1 cellular context compared by ENCODE assay signal in the genomic region with DNA sequence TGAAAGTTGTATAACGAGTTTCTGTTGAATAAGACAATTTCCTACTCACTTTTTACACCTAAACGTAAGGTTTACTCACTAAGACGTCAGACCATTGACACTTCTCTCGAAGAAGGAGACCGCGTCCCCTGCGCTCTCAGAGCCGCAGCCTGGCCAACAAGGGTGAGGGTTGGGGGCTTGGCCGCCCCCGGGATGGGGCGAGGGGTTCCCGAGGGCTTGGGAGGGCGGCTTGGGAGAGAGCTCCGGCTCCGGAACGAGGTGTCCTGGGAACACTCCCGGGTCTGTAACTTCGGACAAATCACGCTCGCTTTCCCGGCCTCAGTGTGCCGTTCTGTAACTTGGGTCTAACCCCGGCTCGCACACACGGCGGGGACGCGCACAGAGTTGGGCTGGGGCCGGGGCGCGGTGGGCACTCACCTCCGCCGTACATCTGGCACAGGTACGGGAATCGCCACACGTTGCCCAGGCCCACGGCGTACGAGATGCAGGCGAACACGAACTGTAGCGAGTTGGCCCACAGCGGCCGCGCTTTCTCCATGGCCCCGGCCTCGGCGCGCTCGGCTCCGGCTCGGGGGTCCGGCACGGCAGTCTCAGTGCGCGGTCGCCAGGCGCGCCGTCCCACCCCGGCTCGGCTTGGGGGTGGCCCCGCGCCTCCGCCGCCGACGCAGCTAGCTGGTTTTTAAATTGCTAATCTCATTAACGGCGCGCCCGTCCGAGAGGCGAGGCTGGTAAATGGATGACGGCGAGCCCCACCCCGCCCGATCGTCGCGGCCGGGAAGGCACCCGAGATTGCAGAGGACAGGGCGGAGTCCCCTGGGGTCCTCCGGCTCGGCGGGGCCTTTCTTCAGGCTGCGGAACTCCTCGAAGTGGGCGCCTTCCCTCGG.
TF ChIP-seq lines count a peak whose summit lies in the region.

A gene with protein sequence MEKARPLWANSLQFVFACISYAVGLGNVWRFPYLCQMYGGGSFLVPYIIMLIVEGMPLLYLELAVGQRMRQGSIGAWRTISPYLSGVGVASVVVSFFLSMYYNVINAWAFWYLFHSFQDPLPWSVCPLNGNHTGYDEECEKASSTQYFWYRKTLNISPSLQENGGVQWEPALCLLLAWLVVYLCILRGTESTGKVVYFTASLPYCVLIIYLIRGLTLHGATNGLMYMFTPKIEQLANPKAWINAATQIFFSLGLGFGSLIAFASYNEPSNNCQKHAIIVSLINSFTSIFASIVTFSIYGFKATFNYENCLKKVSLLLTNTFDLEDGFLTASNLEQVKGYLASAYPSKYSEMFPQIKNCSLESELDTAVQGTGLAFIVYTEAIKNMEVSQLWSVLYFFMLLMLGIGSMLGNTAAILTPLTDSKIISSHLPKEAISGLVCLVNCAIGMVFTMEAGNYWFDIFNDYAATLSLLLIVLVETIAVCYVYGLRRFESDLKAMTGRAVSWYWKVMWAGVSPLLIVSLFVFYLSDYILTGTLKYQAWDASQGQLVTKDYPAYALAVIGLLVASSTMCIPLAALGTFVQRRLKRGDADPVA (minus strand): TSS at position 655 of the 884 bp plus-strand sequence. CDS start 117 bp downstream, at position 538.

TF ChIP-seq in WTC11, 78 proteins besides CTCF, POLR2A, EP300 and RAD21 (continued from another document and continues in another):
- TF ChIP-seq, protein P1, sequence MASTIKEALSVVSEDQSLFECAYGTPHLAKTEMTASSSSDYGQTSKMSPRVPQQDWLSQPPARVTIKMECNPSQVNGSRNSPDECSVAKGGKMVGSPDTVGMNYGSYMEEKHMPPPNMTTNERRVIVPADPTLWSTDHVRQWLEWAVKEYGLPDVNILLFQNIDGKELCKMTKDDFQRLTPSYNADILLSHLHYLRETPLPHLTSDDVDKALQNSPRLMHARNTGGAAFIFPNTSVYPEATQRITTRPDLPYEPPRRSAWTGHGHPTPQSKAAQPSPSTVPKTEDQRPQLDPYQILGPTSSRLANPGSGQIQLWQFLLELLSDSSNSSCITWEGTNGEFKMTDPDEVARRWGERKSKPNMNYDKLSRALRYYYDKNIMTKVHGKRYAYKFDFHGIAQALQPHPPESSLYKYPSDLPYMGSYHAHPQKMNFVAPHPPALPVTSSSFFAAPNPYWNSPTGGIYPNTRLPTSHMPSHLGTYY (CRISPR knock-in tag; IDR thresholded peaks at IDR 0.05), result no peak
- TF ChIP-seq TEAD4 (CRISPR knock-in tag; IDR thresholded peaks at IDR 0.05) (no peak), GRHL2 (CRISPR knock-in tag; IDR thresholded peaks at IDR 0.05; ENCODE audit: insufficient replicate concordance, severe bottlenecking) (no peak), CBFB (CRISPR knock-in tag; IDR thresholded peaks at IDR 0.05; ENCODE audit: low read depth) (0 out of 2 replicates have a peak, but pooled peaks have one; percentile 72), TEAD1 (CRISPR knock-in tag; IDR thresholded peaks at IDR 0.05) (peak; percentile 61; the same call in 1 of the 2 replicates), ZBTB21 (CRISPR knock-in tag; IDR thresholded peaks at IDR 0.05; ENCODE audit: borderline replicate concordance) (no peak), RORB (CRISPR knock-in tag; IDR thresholded peaks at IDR 0.05) (no peak), NFE2L1 (CRISPR knock-in tag; IDR thresholded peaks at IDR 0.05) (no peak), FOXJ3 (CRISPR knock-in tag; IDR thresholded peaks at IDR 0.05; ENCODE audit: borderline replicate concordance) (no peak), HMGA2 (CRISPR knock-in tag; IDR thresholded peaks at IDR 0.05) (no peak), JUN (CRISPR knock-in tag; IDR thresholded peaks at IDR 0.05) (no peak), MXD4 (CRISPR knock-in tag; IDR thresholded peaks at IDR 0.05; ENCODE audit: borderline replicate concordance) (no peak), SP1 (CRISPR knock-in tag; conservative IDR thresholded peaks at IDR 0.05) (no peak), OVOL2 (CRISPR knock-in tag; IDR thresholded peaks at IDR 0.05; ENCODE audit: borderline replicate concordance) (no peak), ZNF416 (CRISPR knock-in tag; IDR thresholded peaks at IDR 0.05) (no peak)
- TF ChIP-seq, protein P2, sequence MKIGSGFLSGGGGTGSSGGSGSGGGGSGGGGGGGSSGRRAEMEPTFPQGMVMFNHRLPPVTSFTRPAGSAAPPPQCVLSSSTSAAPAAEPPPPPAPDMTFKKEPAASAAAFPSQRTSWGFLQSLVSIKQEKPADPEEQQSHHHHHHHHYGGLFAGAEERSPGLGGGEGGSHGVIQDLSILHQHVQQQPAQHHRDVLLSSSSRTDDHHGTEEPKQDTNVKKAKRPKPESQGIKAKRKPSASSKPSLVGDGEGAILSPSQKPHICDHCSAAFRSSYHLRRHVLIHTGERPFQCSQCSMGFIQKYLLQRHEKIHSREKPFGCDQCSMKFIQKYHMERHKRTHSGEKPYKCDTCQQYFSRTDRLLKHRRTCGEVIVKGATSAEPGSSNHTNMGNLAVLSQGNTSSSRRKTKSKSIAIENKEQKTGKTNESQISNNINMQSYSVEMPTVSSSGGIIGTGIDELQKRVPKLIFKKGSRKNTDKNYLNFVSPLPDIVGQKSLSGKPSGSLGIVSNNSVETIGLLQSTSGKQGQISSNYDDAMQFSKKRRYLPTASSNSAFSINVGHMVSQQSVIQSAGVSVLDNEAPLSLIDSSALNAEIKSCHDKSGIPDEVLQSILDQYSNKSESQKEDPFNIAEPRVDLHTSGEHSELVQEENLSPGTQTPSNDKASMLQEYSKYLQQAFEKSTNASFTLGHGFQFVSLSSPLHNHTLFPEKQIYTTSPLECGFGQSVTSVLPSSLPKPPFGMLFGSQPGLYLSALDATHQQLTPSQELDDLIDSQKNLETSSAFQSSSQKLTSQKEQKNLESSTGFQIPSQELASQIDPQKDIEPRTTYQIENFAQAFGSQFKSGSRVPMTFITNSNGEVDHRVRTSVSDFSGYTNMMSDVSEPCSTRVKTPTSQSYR (CRISPR knock-in tag; IDR thresholded peaks at IDR 0.05), result no peak
- TF ChIP-seq, protein P3, sequence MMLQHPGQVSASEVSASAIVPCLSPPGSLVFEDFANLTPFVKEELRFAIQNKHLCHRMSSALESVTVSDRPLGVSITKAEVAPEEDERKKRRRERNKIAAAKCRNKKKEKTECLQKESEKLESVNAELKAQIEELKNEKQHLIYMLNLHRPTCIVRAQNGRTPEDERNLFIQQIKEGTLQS (CRISPR knock-in tag; conservative IDR thresholded peaks at IDR 0.05), result no peak
- TF ChIP-seq, protein P4, sequence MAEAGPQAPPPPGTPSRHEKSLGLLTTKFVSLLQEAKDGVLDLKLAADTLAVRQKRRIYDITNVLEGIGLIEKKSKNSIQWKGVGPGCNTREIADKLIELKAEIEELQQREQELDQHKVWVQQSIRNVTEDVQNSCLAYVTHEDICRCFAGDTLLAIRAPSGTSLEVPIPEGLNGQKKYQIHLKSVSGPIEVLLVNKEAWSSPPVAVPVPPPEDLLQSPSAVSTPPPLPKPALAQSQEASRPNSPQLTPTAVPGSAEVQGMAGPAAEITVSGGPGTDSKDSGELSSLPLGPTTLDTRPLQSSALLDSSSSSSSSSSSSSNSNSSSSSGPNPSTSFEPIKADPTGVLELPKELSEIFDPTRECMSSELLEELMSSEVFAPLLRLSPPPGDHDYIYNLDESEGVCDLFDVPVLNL (CRISPR knock-in tag; IDR thresholded peaks at IDR 0.05; ENCODE audit: borderline replicate concordance, low read depth), result no peak
- TF ChIP-seq, protein P5, sequence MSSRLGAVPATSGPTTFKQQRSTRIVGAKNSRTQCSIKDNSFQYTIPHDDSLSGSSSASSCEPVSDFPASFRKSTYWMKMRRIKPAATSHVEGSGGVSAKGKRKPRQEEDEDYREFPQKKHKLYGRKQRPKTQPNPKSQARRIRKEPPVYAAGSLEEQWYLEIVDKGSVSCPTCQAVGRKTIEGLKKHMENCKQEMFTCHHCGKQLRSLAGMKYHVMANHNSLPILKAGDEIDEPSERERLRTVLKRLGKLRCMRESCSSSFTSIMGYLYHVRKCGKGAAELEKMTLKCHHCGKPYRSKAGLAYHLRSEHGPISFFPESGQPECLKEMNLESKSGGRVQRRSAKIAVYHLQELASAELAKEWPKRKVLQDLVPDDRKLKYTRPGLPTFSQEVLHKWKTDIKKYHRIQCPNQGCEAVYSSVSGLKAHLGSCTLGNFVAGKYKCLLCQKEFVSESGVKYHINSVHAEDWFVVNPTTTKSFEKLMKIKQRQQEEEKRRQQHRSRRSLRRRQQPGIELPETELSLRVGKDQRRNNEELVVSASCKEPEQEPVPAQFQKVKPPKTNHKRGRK (CRISPR knock-in tag; IDR thresholded peaks at IDR 0.05; ENCODE audit: borderline replicate concordance), result no peak
- TF ChIP-seq, protein P6, sequence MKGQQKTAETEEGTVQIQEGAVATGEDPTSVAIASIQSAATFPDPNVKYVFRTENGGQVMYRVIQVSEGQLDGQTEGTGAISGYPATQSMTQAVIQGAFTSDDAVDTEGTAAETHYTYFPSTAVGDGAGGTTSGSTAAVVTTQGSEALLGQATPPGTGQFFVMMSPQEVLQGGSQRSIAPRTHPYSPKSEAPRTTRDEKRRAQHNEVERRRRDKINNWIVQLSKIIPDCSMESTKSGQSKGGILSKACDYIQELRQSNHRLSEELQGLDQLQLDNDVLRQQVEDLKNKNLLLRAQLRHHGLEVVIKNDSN (CRISPR knock-in tag; IDR thresholded peaks at IDR 0.05), result no peak
- TF ChIP-seq, protein P7, sequence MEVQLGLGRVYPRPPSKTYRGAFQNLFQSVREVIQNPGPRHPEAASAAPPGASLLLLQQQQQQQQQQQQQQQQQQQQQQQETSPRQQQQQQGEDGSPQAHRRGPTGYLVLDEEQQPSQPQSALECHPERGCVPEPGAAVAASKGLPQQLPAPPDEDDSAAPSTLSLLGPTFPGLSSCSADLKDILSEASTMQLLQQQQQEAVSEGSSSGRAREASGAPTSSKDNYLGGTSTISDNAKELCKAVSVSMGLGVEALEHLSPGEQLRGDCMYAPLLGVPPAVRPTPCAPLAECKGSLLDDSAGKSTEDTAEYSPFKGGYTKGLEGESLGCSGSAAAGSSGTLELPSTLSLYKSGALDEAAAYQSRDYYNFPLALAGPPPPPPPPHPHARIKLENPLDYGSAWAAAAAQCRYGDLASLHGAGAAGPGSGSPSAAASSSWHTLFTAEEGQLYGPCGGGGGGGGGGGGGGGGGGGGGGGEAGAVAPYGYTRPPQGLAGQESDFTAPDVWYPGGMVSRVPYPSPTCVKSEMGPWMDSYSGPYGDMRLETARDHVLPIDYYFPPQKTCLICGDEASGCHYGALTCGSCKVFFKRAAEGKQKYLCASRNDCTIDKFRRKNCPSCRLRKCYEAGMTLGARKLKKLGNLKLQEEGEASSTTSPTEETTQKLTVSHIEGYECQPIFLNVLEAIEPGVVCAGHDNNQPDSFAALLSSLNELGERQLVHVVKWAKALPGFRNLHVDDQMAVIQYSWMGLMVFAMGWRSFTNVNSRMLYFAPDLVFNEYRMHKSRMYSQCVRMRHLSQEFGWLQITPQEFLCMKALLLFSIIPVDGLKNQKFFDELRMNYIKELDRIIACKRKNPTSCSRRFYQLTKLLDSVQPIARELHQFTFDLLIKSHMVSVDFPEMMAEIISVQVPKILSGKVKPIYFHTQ (CRISPR knock-in tag; IDR thresholded peaks at IDR 0.05), result no peak
- TF ChIP-seq, protein P8, sequence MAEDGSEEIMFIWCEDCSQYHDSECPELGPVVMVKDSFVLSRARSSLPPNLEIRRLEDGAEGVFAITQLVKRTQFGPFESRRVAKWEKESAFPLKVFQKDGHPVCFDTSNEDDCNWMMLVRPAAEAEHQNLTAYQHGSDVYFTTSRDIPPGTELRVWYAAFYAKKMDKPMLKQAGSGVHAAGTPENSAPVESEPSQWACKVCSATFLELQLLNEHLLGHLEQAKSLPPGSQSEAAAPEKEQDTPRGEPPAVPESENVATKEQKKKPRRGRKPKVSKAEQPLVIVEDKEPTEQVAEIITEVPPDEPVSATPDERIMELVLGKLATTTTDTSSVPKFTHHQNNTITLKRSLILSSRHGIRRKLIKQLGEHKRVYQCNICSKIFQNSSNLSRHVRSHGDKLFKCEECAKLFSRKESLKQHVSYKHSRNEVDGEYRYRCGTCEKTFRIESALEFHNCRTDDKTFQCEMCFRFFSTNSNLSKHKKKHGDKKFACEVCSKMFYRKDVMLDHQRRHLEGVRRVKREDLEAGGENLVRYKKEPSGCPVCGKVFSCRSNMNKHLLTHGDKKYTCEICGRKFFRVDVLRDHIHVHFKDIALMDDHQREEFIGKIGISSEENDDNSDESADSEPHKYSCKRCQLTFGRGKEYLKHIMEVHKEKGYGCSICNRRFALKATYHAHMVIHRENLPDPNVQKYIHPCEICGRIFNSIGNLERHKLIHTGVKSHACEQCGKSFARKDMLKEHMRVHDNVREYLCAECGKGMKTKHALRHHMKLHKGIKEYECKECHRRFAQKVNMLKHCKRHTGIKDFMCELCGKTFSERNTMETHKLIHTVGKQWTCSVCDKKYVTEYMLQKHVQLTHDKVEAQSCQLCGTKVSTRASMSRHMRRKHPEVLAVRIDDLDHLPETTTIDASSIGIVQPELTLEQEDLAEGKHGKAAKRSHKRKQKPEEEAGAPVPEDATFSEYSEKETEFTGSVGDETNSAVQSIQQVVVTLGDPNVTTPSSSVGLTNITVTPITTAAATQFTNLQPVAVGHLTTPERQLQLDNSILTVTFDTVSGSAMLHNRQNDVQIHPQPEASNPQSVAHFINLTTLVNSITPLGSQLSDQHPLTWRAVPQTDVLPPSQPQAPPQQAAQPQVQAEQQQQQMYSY (CRISPR knock-in tag; IDR thresholded peaks at IDR 0.05), result no peak
- TF ChIP-seq, protein P9, sequence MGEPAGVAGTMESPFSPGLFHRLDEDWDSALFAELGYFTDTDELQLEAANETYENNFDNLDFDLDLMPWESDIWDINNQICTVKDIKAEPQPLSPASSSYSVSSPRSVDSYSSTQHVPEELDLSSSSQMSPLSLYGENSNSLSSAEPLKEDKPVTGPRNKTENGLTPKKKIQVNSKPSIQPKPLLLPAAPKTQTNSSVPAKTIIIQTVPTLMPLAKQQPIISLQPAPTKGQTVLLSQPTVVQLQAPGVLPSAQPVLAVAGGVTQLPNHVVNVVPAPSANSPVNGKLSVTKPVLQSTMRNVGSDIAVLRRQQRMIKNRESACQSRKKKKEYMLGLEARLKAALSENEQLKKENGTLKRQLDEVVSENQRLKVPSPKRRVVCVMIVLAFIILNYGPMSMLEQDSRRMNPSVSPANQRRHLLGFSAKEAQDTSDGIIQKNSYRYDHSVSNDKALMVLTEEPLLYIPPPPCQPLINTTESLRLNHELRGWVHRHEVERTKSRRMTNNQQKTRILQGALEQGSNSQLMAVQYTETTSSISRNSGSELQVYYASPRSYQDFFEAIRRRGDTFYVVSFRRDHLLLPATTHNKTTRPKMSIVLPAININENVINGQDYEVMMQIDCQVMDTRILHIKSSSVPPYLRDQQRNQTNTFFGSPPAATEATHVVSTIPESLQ (CRISPR knock-in tag; IDR thresholded peaks at IDR 0.05), result no peak
- TF ChIP-seq, protein P10, sequence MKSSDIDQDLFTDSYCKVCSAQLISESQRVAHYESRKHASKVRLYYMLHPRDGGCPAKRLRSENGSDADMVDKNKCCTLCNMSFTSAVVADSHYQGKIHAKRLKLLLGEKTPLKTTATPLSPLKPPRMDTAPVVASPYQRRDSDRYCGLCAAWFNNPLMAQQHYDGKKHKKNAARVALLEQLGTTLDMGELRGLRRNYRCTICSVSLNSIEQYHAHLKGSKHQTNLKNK (CRISPR knock-in tag; IDR thresholded peaks at IDR 0.05), result no peak
